Comparison of ENCODE assay signal across 8 cellular contexts in genomic region chr4:26858947-26859401, GRCh38. TPM values are rescaled to one million over a fixed set of nuclear protein-coding genes. Genes with fewer than 3 reads are reported as not detected.
DNase-seq lines count a peak whose midpoint lies in the region; ATAC-seq and TF ChIP-seq lines count a peak whose summit lies in the region.

No MANE protein-coding gene starts in this region.

- POLR2A ChIA-PET in T-cell (lab: Charles Lee): interaction anchor here (0.6 to 4.0 kb wide), 2 partner anchors 14 to 18 kb away, joined by 3 to 60 read pairs; no protein-coding TSS in a partner anchor

- H3K4me1 ChIP-seq in stomach: peaks cover 22 to 50% (median 40%) of the 10 kb centered on the region in 4 donors

- peak overlapping the region; percentile 90 for H3K4me3 Mint-ChIP-seq in activated T-cell treated with anti-CD3 and anti-CD28 coated beads, Interleukin-2, amount 50 U/mL, for 24 hours
- peak overlapping the region; percentile 94 to 100 (median 98) for H3K4me3 Mint-ChIP-seq in T-cell

- H3K27ac Mint-ChIP-seq in activated T-cell treated with anti-CD3 and anti-CD28 coated beads, Interleukin-2, amount 50 U/mL, for 24 hours: peak overlapping the region; percentile 93
- peak overlapping the region; percentile 97 to 99 for H3K27ac Mint-ChIP-seq in T-cell

- H3K4me3 ChIP-seq in fibroblast of the aortic adventitia (ENCODE audit: low read depth, low read length) (peak overlapping the region; percentile 93), stomach (peak overlapping the region in 3 of 4 donors; percentile 58 to 80 (median 67))

- H3K27ac ChIP-seq in stomach: peak overlapping the region; percentile 30 to 98 (median 97)

- ATAC-seq in T-cell (replicated peaks in 1 of 4) (no peak), GM18498 (IDR thresholded peaks at IDR 0.05; ENCODE audit: unreplicated experiment) (no peak)

- TF ChIP-seq EP300 in stomach (IDR thresholded peaks at IDR 0.05): no peak

- H3K36me3 ChIP-seq in stomach: no peaks in the 10 kb centered on the region

- 26 to 44% (median 34%) methylated on average over 3 of the region's 3 CpGs for WGBS in stomach, 5 donors

- TF ChIP-seq CTCF in fibroblast of the aortic adventitia (IDR thresholded peaks at IDR 0.05; ENCODE audit: insufficient read depth, low read length) (no peak), stomach (IDR thresholded peaks at IDR 0.05) (no peak)

- no peaks in the 10 kb centered on the region for H3K9me3 Mint-ChIP-seq in activated T-cell treated with anti-CD3 and anti-CD28 coated beads, Interleukin-2, amount 50 U/mL, for 24 hours
- no peaks in the 10 kb centered on the region for H3K9me3 Mint-ChIP-seq in T-cell

- no peak for DNase-seq in activated T-cell treated with anti-CD3 and anti-CD28 coated beads, Interleukin-2, amount 50 U/mL, for 24 hours
- DNase-seq in activated T-cell treated with anti-CD3 and anti-CD28 coated beads for 4 hours: no peak
- DNase-seq in T-cell: no peak
- DNase-seq in fibroblast of the aortic adventitia (ENCODE audit: low read depth): no peak
- DNase-seq in stomach: no peak
- DNase-seq in stimulated activated CD4-positive, alpha-beta T cell treated with anti-CD3 and anti-CD28 coated beads, Interleukin-12 subunit alpha, Interleukin-12 subunit beta, amount 100 ng/mL, for 4 hours: no peak
- no peak for DNase-seq in head of caudate nucleus

- TF ChIP-seq POLR2A in stomach (IDR thresholded peaks at IDR 0.05): no peak

- intact Hi-C loops in stomach (cut with DNase I; ENCODE audit: low total_unique reads): no loop called here
- intact Hi-C loops in head of caudate nucleus (cut with DNase I): loop anchor here (5.0 kb wide), 1 partner anchor 148 kb away; no protein-coding TSS in a partner anchor

- H3K27me3 ChIP-seq in stomach: no peaks in the 10 kb centered on the region

- CTCF ChIA-PET in T-cell (lab: Charles Lee): interaction anchor here (0.6 to 1.8 kb wide), 3 partner anchors 27 to 540 kb away, joined by 3 to 20 read pairs (median 3); no protein-coding TSS in a partner anchor

- peaks cover 46% of the 10 kb centered on the region for H3K4me1 Mint-ChIP-seq in activated T-cell treated with anti-CD3 and anti-CD28 coated beads, Interleukin-2, amount 50 U/mL, for 24 hours (ENCODE audit: low read depth)
- H3K4me1 Mint-ChIP-seq in T-cell: peaks cover 42 to 63% (median 52%) of the 10 kb centered on the region in 3 donors

- no peaks in the 10 kb centered on the region for H3K9me3 ChIP-seq in stomach

- no peaks in the 10 kb centered on the region for H3K27me3 Mint-ChIP-seq in activated T-cell treated with anti-CD3 and anti-CD28 coated beads, Interleukin-2, amount 50 U/mL, for 24 hours
- H3K27me3 Mint-ChIP-seq in T-cell: no peaks in the 10 kb centered on the region

- H3K36me3 Mint-ChIP-seq in activated T-cell treated with anti-CD3 and anti-CD28 coated beads, Interleukin-2, amount 50 U/mL, for 24 hours (ENCODE audit: low read depth): peaks cover 21% of the 10 kb centered on the region
- H3K36me3 Mint-ChIP-seq in T-cell: no peaks in the 10 kb centered on the region

RNA-seq across cellular contexts. Expression of gene STIM2, which starts 1.7 kb away (rescaled TPM):
- 10 to 100 TPM; 67.9 to 98.7 (median 75.2) TPM for total RNA-seq in T-cell
- 19.8 and 31.2 TPM in 2 replicates for total RNA-seq in fibroblast of the aortic adventitia (ENCODE audit: low replicate concordance)
- total RNA-seq in stomach: 10 to 100 TPM; 19.8 to 32.7 (median 28.1) TPM
- 1 to 10 TPM; 4.4 to 8.9 (median 6.4) TPM for polyA plus RNA-seq in stomach
